ENCODE assay signal across 24 cellular contexts in genomic region chr4:178028481-178028880, GRCh38.
"Had no signal": no experiment of that assay in that cellular context is flagged by ENCODE, and none has a peak within 500 bp of the region (broad histone marks: within the 10 kb centered on the region; RNA-seq: fewer than 3 reads in every experiment).

No MANE protein-coding gene starts in this region.

- H3K4me3 ChIP-seq: gastrocnemius medialis, hepatocyte, left lung, lower lobe of right lung, ovary, psoas muscle, smooth muscle cell, stomach, testis, tibial artery had no signal

- H3K27ac ChIP-seq: gastrocnemius medialis, hepatocyte, left lung, lower lobe of right lung, ovary, psoas muscle, stomach, testis, tibial artery had no signal

- DNase-seq: cerebellar nuclear complex; cortex of kidney; effector memory CD8-positive, alpha-beta T cell; gastrocnemius medialis; head of caudate nucleus; kidney; left lung; lower lobe of right lung; naive thymus-derived CD8-positive, alpha-beta T cell; nephron progenitor cell; occipital lobe; ovary; posterior cingulate gyrus; psoas muscle; stimulated activated CD4-positive, alpha-beta T cell treated with anti-CD3 and anti-CD28 coated beads, Interleukin-2, amount 100 ng/mL, for 24 hours; stimulated activated CD4-positive, alpha-beta T cell treated with anti-CD3 and anti-CD28 coated beads, Interleukin-4, amount 100 ng/mL, for 24 hours; stimulated activated naive CD4-positive, alpha-beta T cell treated with Interleukin-2 at 50 U/mL for 16 hours; stomach; testis; tibial artery had no signal

- H3K4me1 ChIP-seq: gastrocnemius medialis, left lung, lower lobe of right lung, psoas muscle, stomach, testis, tibial artery had no signal

- H3K36me3 ChIP-seq: gastrocnemius medialis, left lung, lower lobe of right lung, ovary, stomach, tibial artery had no signal

- ATAC-seq: effector memory CD8-positive, alpha-beta T cell; gastrocnemius medialis; left lung; lower lobe of right lung; naive thymus-derived CD8-positive, alpha-beta T cell; psoas muscle; sciatic nerve; stimulated activated effector memory CD8-positive, alpha-beta T cell treated with anti-CD3 and anti-CD28 coated beads, Interleukin-12 subunit alpha, Interleukin-12 subunit beta, amount 100 ng/mL, for 72 hours had no signal

- H3K9me3 ChIP-seq: gastrocnemius medialis, lower lobe of right lung, ovary, psoas muscle, stomach, testis, tibial artery had no signal

- H2AFZ ChIP-seq: hepatocyte had no signal

- H3K27me3 ChIP-seq: gastrocnemius medialis, hepatocyte, left lung, ovary, stomach, testis, tibial artery had no signal

- H3K4me2 ChIP-seq: hepatocyte, smooth muscle cell had no signal
